In genomic region chr2:104733544-104733943, GRCh38 we compare ENCODE assay signal across 9 cellular contexts.
DNase-seq lines count a peak whose midpoint lies in the region; ATAC-seq and TF ChIP-seq lines count a peak whose summit lies in the region.
"Had no signal": no experiment of that assay in that cellular context is flagged by ENCODE, and none has a peak within 500 bp of the region (broad histone marks: within the 10 kb centered on the region; RNA-seq: fewer than 3 reads in every experiment).

No MANE protein-coding gene starts in this region.

- ATAC-seq in GM21390 (IDR thresholded peaks at IDR 0.05; ENCODE audit: unreplicated experiment) (peak; percentile 92), HG03565 (IDR thresholded peaks at IDR 0.05; ENCODE audit: unreplicated experiment) (peak; percentile 78), psoas muscle (no peak)

- peaks cover 3% of the 10 kb centered on the region for H3K4me1 Mint-ChIP-seq in type B pancreatic cell (ENCODE audit: unreplicated experiment)

- H3K27me3 ChIP-seq in brain microvascular endothelial cell (replicated peaks) (no peaks in the 10 kb centered on the region), psoas muscle (ENCODE audit: insufficient read depth in 3 of 3, low read length in 2 of 3) (peaks cover 0 to 2% (median 0%) of the 10 kb centered on the region in 3 donors)

- H3K27ac Mint-ChIP-seq in type B pancreatic cell = no peak overlapping the region
- H3K27ac Mint-ChIP-seq: natural killer cell treated with Interleukin-12 subunit alpha and Interleukin-12 subunit beta and Interleukin-15 and Interleukin-18, amount 100 ng/mL, for 72 hours had no signal

- H3K4me1 ChIP-seq in psoas muscle = no peaks in the 10 kb centered on the region

- H3K4me3 Mint-ChIP-seq in type B pancreatic cell = no peak overlapping the region
- H3K4me3 Mint-ChIP-seq: natural killer cell treated with Interleukin-12 subunit alpha and Interleukin-12 subunit beta and Interleukin-15 and Interleukin-18, amount 100 ng/mL, for 72 hours had no signal

- H3K36me3 ChIP-seq in brain microvascular endothelial cell (replicated peaks) (no peaks in the 10 kb centered on the region), psoas muscle (ENCODE audit: insufficient read depth in 1 of 2, low read depth in 1 of 2) (no peaks in the 10 kb centered on the region)

- H3K9me3 Mint-ChIP-seq in type B pancreatic cell = peaks cover 5% of the 10 kb centered on the region

- WGBS in psoas muscle, 3 donors = 60 to 68% (median 67%) methylated on average over 5 of the region's 5 CpGs

- intact Hi-C loops in psoas muscle (cut with DNase I) = no loop called here

- in situ Hi-C loops in brain microvascular endothelial cell (cut with HindIII; ENCODE audit: low pct_ligation_motif_present, low sequenced_read_pairs) = no loop called here

- DNase-seq in activated CD4-positive, alpha-beta T cell treated with anti-CD3 and anti-CD28 coated beads for 48 hours = peak; percentile 61
- no peak for DNase-seq in activated CD4-positive, alpha-beta T cell treated with anti-CD3 and anti-CD28 coated beads, Interleukin-2, amount 50 U/mL, for 4 hours
- DNase-seq in brain microvascular endothelial cell (no peak), type B pancreatic cell (ENCODE audit: extremely low spot score, unreplicated experiment) (no peak), psoas muscle (no peak)
- DNase-seq in activated CD4-positive, CD25-positive, alpha-beta regulatory T cell treated with anti-CD3 and anti-CD28 coated beads, Interleukin-2, amount 50 U/mL, for 72 hours = no peak

- H3K36me3 Mint-ChIP-seq in type B pancreatic cell = no peaks in the 10 kb centered on the region
- H3K36me3 Mint-ChIP-seq: natural killer cell treated with Interleukin-12 subunit alpha and Interleukin-12 subunit beta and Interleukin-15 and Interleukin-18, amount 100 ng/mL, for 72 hours had no signal

- H3K27me3 Mint-ChIP-seq in type B pancreatic cell = peaks cover 4% of the 10 kb centered on the region

- H3K4me3 ChIP-seq in brain microvascular endothelial cell (ENCODE audit: low read depth, low read length) (no peak overlapping the region), psoas muscle (no peak overlapping the region)

- peaks cover 11% of the 10 kb centered on the region for H3K9me3 ChIP-seq in psoas muscle

- H3K27ac ChIP-seq in brain microvascular endothelial cell (no peak overlapping the region), psoas muscle (no peak overlapping the region)

- TF ChIP-seq CTCF in brain microvascular endothelial cell (IDR thresholded peaks at IDR 0.05; ENCODE audit: low read depth, low read length, missing control alignments) (peak; percentile 59), type B pancreatic cell (conservative IDR thresholded peaks at IDR 0.05) (peak; percentile 63), psoas muscle (IDR thresholded peaks at IDR 0.05) (no peak)

Comparison
In these comparisons a context has a peak if more than half of its experiments do, and no peak if none do; other contexts are left out.
1. ATAC-seq: peak in GM21390 (single experiment) and HG03565 (single experiment); none in psoas muscle (0 of 4).